In genomic region chr2:163884416-163884815, GRCh38 we compare ENCODE assay signal across 18 cellular contexts.
DNase-seq lines count a peak whose midpoint lies in the region; TF ChIP-seq lines count a peak whose summit lies in the region.
"Had no signal": no experiment of that assay in that cellular context is flagged by ENCODE, and none has a peak within 500 bp of the region (broad histone marks: within the 10 kb centered on the region; RNA-seq: fewer than 3 reads in every experiment).

No MANE protein-coding gene starts in this region.

- H3K27me3 ChIP-seq in osteoblast (ENCODE audit: insufficient read depth, low read length) (no peaks in the 10 kb centered on the region), prostate gland (replicated peaks; ENCODE audit: insufficient read depth) (no peaks in the 10 kb centered on the region)

- TF ChIP-seq POLR2A in prostate gland (IDR thresholded peaks at IDR 0.05), result no peak

- H4K20me1 ChIP-seq in osteoblast (ENCODE audit: insufficient read depth, low read length), result no peaks in the 10 kb centered on the region

- H3K4me2 ChIP-seq in osteoblast (ENCODE audit: insufficient read depth, low read length), result peak overlapping the region; percentile 37
- H3K4me2 ChIP-seq: KMS-11 had no signal

- H2AFZ ChIP-seq in osteoblast (ENCODE audit: low read length), result peak overlapping the region; percentile 57

- DNase-seq in LHCN-M2 (ENCODE audit: low read depth), result peak; percentile 86
- peak; percentile 3 for DNase-seq in choroid plexus epithelial cell (ENCODE audit: low read depth)
- DNase-seq in osteoblast (ENCODE audit: insufficient read length, low spot score, missing footprints), result no peak
- DNase-seq in pons (ENCODE audit: low spot score), result no peak
- DNase-seq in prostate gland (ENCODE audit: low spot score), result no peak
- DNase-seq in activated CD4-positive, alpha-beta T cell treated with anti-CD3 and anti-CD28 coated beads, Interleukin-2, amount 50 U/mL, for 48 hours, result no peak
- no peak for DNase-seq in AG20443 (ENCODE audit: low spot score)
- DNase-seq: DMS79, HFFc6, NCI-H1105, NCI-H1694, NCI-H2107, NCI-H510A treated with DMSO at 0.1 percent for 48 hours, NCI-H82, PC-3, RPMI8226, SHP77 treated with DMSO at 0.1 percent for 48 hours had no signal

- no peak overlapping the region for H3K4me3 ChIP-seq in choroid plexus epithelial cell (ENCODE audit: low read depth, low read length)
- H3K4me3 ChIP-seq in osteoblast (ENCODE audit: insufficient read depth, low read length), result no peak overlapping the region
- no peak overlapping the region for H3K4me3 ChIP-seq in prostate gland

- H3K36me3 ChIP-seq in osteoblast (ENCODE audit: insufficient read depth, low read length) (no peaks in the 10 kb centered on the region), prostate gland (no peaks in the 10 kb centered on the region)

- H3K79me2 ChIP-seq in osteoblast (ENCODE audit: insufficient read depth, low read length), result no peaks in the 10 kb centered on the region

- TF ChIP-seq CTCF in choroid plexus epithelial cell (conservative IDR thresholded peaks at IDR 0.05; ENCODE audit: low read depth, low read length), result no peak
- no peak for TF ChIP-seq CTCF in osteoblast (IDR thresholded peaks at IDR 0.05; ENCODE audit: extremely low read depth, low read depth, low read length)
- no peak for TF ChIP-seq CTCF in prostate gland (IDR thresholded peaks at IDR 0.05)

- WGBS in prostate gland, result 93% methylated on average over 10 of the region's 10 CpGs

- H3K9me3 ChIP-seq in osteoblast (ENCODE audit: low read depth, low read length) (no peaks in the 10 kb centered on the region), prostate gland (no peaks in the 10 kb centered on the region)

- H3K4me1 ChIP-seq in osteoblast (ENCODE audit: insufficient read depth, low read length), result no peaks in the 10 kb centered on the region
- H3K4me1 ChIP-seq in prostate gland (replicated peaks), result no peaks in the 10 kb centered on the region

- no peak overlapping the region for H3K27ac ChIP-seq in osteoblast (ENCODE audit: low read depth, low read length)
- no peak overlapping the region for H3K27ac ChIP-seq in prostate gland
- H3K27ac ChIP-seq: KMS-11 had no signal

- intact Hi-C loops in prostate gland (cut with DNase I), result loop anchor here (10.0 kb wide), 1 partner anchor 530 kb away; no protein-coding TSS in a partner anchor

Comparison
In these comparisons a context has a peak if more than half of its experiments do, and no peak if none do; other contexts are left out.
1. DNase-seq: peak in LHCN-M2 (single experiment) and choroid plexus epithelial cell (single experiment); none in osteoblast (single experiment), pons (single experiment), prostate gland (single experiment), activated CD4-positive, alpha-beta T cell treated with anti-CD3 and anti-CD28 coated beads, Interleukin-2, amount 50 U/mL, for 48 hours (0 of 2) and AG20443 (single experiment).